In the genomic region with DNA sequence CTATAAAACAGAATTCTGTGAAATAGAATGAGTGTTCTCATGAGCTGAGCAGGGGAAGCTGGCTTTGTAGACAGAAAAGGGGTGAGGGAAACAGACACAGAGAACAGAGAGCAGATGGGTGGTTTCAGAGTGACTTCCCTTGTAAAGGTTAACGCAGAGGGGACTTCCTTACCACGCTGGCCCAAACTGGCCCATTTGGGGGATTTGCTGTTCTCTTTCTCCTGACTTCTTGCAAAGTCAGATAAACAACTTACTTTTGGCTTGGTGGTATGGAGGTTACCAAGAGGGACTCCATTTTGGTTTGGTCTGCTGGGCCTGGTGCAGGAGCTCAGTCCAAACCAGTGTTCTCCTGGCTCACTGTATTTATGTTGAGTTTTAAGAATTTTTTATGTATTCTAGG, we compare ENCODE assay signal across 12 cellular contexts. TPM values are rescaled to one million over a fixed set of nuclear protein-coding genes. Genes with fewer than 3 reads are reported as not detected.
DNase-seq lines count a peak whose midpoint lies in the region; ATAC-seq, FAIRE-seq and TF ChIP-seq lines count a peak whose summit lies in the region.
"Had no signal": no experiment of that assay in that cellular context is flagged by ENCODE, and none has a peak within 500 bp of the region (broad histone marks: within the 10 kb centered on the region; RNA-seq: fewer than 3 reads in every experiment).

No MANE protein-coding gene starts in this region.

- no peak overlapping the region for H3K27ac ChIP-seq in CD8-positive, alpha-beta memory T cell (ENCODE audit: low read depth, low read length)
- H3K27ac ChIP-seq in KMS-11 (peak overlapping the region; percentile 63), GM12878 (ENCODE audit: control insufficient read depth, insufficient read depth) (peak overlapping the region; percentile 67), ascending aorta (no peak overlapping the region), heart right ventricle (peak overlapping the region in 2 of 10 donors; percentile 21 to 27)
- H3K27ac ChIP-seq: HL-60 had no signal

- TF ChIP-seq CTCF in KMS-11 (conservative IDR thresholded peaks at IDR 0.05; ENCODE audit: low read depth, low read length) = no peak
- no peak for TF ChIP-seq CTCF in GM12878 (IDR thresholded peaks at IDR 0.05 in 2 of 3, conservative IDR thresholded peaks at IDR 0.05 in 1 of 3; ENCODE audit: control insufficient read depth in 2 of 3, extremely low read depth in 1 of 3, insufficient read depth in 1 of 3, low read depth in 3 of 3, low read length in 3 of 3)
- TF ChIP-seq CTCF in ascending aorta (IDR thresholded peaks at IDR 0.05) = no peak
- no peak for TF ChIP-seq CTCF in heart right ventricle (IDR thresholded peaks at IDR 0.05)

- H3K4me1 ChIP-seq in CD8-positive, alpha-beta memory T cell (ENCODE audit: insufficient read depth, low read length) = peaks cover 33% of the 10 kb centered on the region
- peaks cover 38% of the 10 kb centered on the region for H3K4me1 ChIP-seq in KMS-11 (ENCODE audit: low read depth, poor library complexity, severe bottlenecking)
- H3K4me1 ChIP-seq in GM12878 (ENCODE audit: control insufficient read depth, insufficient read depth, low read length) = peaks cover 53% of the 10 kb centered on the region
- peaks cover 0 to 9% of the 10 kb centered on the region in 2 donors for H3K4me1 ChIP-seq in ascending aorta
- H3K4me1 ChIP-seq in heart right ventricle = peaks cover 11 to 72% (median 46%) of the 10 kb centered on the region in 9 donors

- H3K4me2 ChIP-seq in KMS-11 (peak overlapping the region; percentile 84), GM12878 (ENCODE audit: control insufficient read depth, insufficient read depth) (peak overlapping the region; percentile 60)

- no peaks in the 10 kb centered on the region for H3K9me3 ChIP-seq in CD8-positive, alpha-beta memory T cell (ENCODE audit: low read length)
- H3K9me3 ChIP-seq in GM12878 (replicated peaks; ENCODE audit: control insufficient read depth, insufficient read depth, low read length) = no peaks in the 10 kb centered on the region
- H3K9me3 ChIP-seq in ascending aorta = no peaks in the 10 kb centered on the region
- no peaks in the 10 kb centered on the region for H3K9me3 ChIP-seq in heart right ventricle
- H3K9me3 ChIP-seq: testis had no signal

- H3K27me3 Mint-ChIP-seq in CD8-positive, alpha-beta memory T cell = no peaks in the 10 kb centered on the region

- in situ Hi-C loops in GM12878 (cut with MboI) = no loop called here

- no TSS peak for BruUV-seq in GM12878 (replicated peaks; lab: Mats Ljungman, UMichigan)

- H3K4me3 ChIP-seq in CD8-positive, alpha-beta memory T cell (ENCODE audit: low read length) = no peak overlapping the region
- H3K4me3 ChIP-seq in KMS-11 (IDR thresholded peaks at IDR 0.05; ENCODE audit: insufficient read depth, low read depth, low read length) (no peak overlapping the region), GM12878 (no peak overlapping the region), ascending aorta (no peak overlapping the region), heart right ventricle (no peak overlapping the region)
- H3K4me3 ChIP-seq: testis had no signal

- peaks cover 9 to 35% (median 20%) of the 10 kb centered on the region in 3 donors for H3K36me3 Mint-ChIP-seq in CD8-positive, alpha-beta memory T cell

- H4K20me1 ChIP-seq in KMS-11 (ENCODE audit: insufficient read depth) (no peaks in the 10 kb centered on the region), GM12878 (ENCODE audit: control insufficient read depth, insufficient read depth) (no peaks in the 10 kb centered on the region)

- H3K27ac Mint-ChIP-seq in CD8-positive, alpha-beta memory T cell = peak overlapping the region in 5 of 8 donors; percentile 0 to 69 (median 64)

- H3K36me3 ChIP-seq in CD8-positive, alpha-beta memory T cell (ENCODE audit: insufficient read depth, low read length) = peaks cover 9% of the 10 kb centered on the region
- H3K36me3 ChIP-seq in KMS-11 (ENCODE audit: insufficient read depth) = no peaks in the 10 kb centered on the region
- peaks cover 16 to 18% of the 10 kb centered on the region in 2 experiments for H3K36me3 ChIP-seq in GM12878 (ENCODE audit: control insufficient read depth in 2 of 2, insufficient read depth in 2 of 2, low read length in 1 of 2)
- peaks cover 22 to 24% of the 10 kb centered on the region in 2 donors for H3K36me3 ChIP-seq in ascending aorta
- peaks cover 0 to 46% (median 23%) of the 10 kb centered on the region in 9 donors for H3K36me3 ChIP-seq in heart right ventricle

- ATAC-seq in GM19395 (IDR thresholded peaks at IDR 0.05; ENCODE audit: unreplicated experiment) (peak; percentile 55), GM12878 (peak; percentile 93), heart right ventricle (no peak)
- ATAC-seq: left ventricle myocardium superior had no signal

- intact Hi-C loops in GM12878 (cut with micrococcal nuclease; ENCODE audit: unreplicated experiment) (loop anchor here (2.0 to 5.0 kb wide), 2 partner anchors 42 to 92 kb away; no protein-coding TSS in a partner anchor), ascending aorta (cut with DNase I) (no loop called here), heart right ventricle (cut with DNase I) (loop anchor here in 1 of 10 donors (5.0 kb wide), 1 partner anchor 37 kb away; no protein-coding TSS in a partner anchor)

- no peak for TF ChIP-seq POLR2A in GM12878 (IDR thresholded peaks at IDR 0.05; ENCODE audit: low read depth, low read length)

- H2AFZ ChIP-seq in KMS-11 (ENCODE audit: low read depth) = no peak overlapping the region
- no peak overlapping the region for H2AFZ ChIP-seq in GM12878 (ENCODE audit: control insufficient read depth, low read depth, low read length)

- no peaks in the 10 kb centered on the region for H3K27me3 ChIP-seq in CD8-positive, alpha-beta memory T cell (ENCODE audit: insufficient read depth, low read length, poor library complexity, severe bottlenecking)
- no peaks in the 10 kb centered on the region for H3K27me3 ChIP-seq in KMS-11 (ENCODE audit: insufficient read depth, low read depth)
- H3K27me3 ChIP-seq in GM12878 (replicated peaks in 1 of 2; ENCODE audit: control insufficient read depth in 2 of 2, insufficient read depth in 2 of 2, low read length in 1 of 2) = no peaks in the 10 kb centered on the region
- no peaks in the 10 kb centered on the region for H3K27me3 ChIP-seq in ascending aorta
- H3K27me3 ChIP-seq in heart right ventricle = no peaks in the 10 kb centered on the region
- H3K27me3 ChIP-seq: testis had no signal

- FAIRE-seq in GM12878 (lab: Jason Lieb, UNC) = peak; percentile 13

- peak in 1 of 5 donors; percentile 23 for DNase-seq in CD8-positive, alpha-beta memory T cell
- DNase-seq in GM12878 (ENCODE audit: low read depth, low spot score) (peak; percentile 64), GM03348 (ENCODE audit: low spot score) (no peak), ascending aorta (ENCODE audit: low spot score in 2 of 2) (no peak), NCI-H2107 treated with DMSO at 0.1 percent for 48 hours (lab: John Stamatoyannopoulos, UW; ENCODE audit: unreplicated experiment) (no peak), heart right ventricle (no peak)
- DNase-seq: left ventricle myocardium superior, NCI-H2081 treated with DMSO at 0.1 percent for 48 hours, testis had no signal

- SMC1A ChIA-PET in GM12878 (lab: Charles Lee; ENCODE audit: uncharacterized antibody, unreplicated experiment) = interaction anchor here (0.7 to 2.0 kb wide), 8 partner anchors 17 to 81 kb away, joined by 3 to 20 read pairs (median 4); no protein-coding TSS in a partner anchor

- H3K79me2 ChIP-seq in KMS-11 (ENCODE audit: insufficient read depth, low read depth) (peaks cover 45% of the 10 kb centered on the region; the same call in 1 of the 2 replicates), GM12878 (ENCODE audit: control insufficient read depth, insufficient read depth, low read length) (peaks cover 62% of the 10 kb centered on the region)

- 0% methylated on average over 2 of the region's 2 CpGs for WGBS in GM12878 (ENCODE audit: insufficient coverage, insufficient replicate concordance, low lambda C conversion rate, missing lambda C conversion rate)
- 74 to 95% methylated on average over 2 of the region's 2 CpGs for WGBS in heart right ventricle, 2 donors

- no peaks in the 10 kb centered on the region for H3K9me3 Mint-ChIP-seq in CD8-positive, alpha-beta memory T cell

- peaks cover 13 to 23% (median 20%) of the 10 kb centered on the region in 3 donors for H3K4me1 Mint-ChIP-seq in CD8-positive, alpha-beta memory T cell

- RAD21 ChIA-PET in GM12878 (lab: Charles Lee; ENCODE audit: unreplicated experiment) = interaction anchor here (1.1 to 2.6 kb wide), 10 partner anchors 19 to 134 kb away, joined by 3 to 11 read pairs (median 6); a partner anchor contains a TSS

- CTCF ChIA-PET in CD8-positive, alpha-beta memory T cell (lab: Charles Lee) = interaction anchor here (0.9 kb wide), 1 partner anchor 1429 kb away, joined by 3 read pairs; no protein-coding TSS in a partner anchor
- CTCF ChIA-PET in GM12878 (lab: Yijun Ruan, JAX) = interaction anchor here (0.6 to 1.4 kb wide), 6 partner anchors 19 to 398 kb away, joined by 3 to 4 read pairs (median 3); no protein-coding TSS in a partner anchor

- H3K9ac ChIP-seq in KMS-11 = peak overlapping the region; percentile 30; the same call in 1 of the 2 replicates
- H3K9ac ChIP-seq in GM12878 (ENCODE audit: control insufficient read depth, insufficient read depth, low read length) = peak overlapping the region; percentile 11

- POLR2A ChIA-PET in CD8-positive, alpha-beta memory T cell (lab: Charles Lee) = no interaction called here
- POLR2A ChIA-PET in GM12878 (lab: Charles Lee) = interaction anchor here (0.6 to 2.1 kb wide), 5 partner anchors 12 to 49 kb away, joined by 3 to 10 read pairs (median 10); a partner anchor contains a TSS

- no peak for TF ChIP-seq RAD21 in GM12878 (IDR thresholded peaks at IDR 0.05; ENCODE audit: insufficient read depth, low read depth, low read length)

- peak overlapping the region in 3 of 7 donors; percentile 11 to 83 (median 70) for H3K4me3 Mint-ChIP-seq in CD8-positive, alpha-beta memory T cell

- TF ChIP-seq EP300 in GM12878 (IDR thresholded peaks at IDR 0.05; ENCODE audit: borderline replicate concordance in 1 of 2, control insufficient read depth in 1 of 2, low read depth in 2 of 2, low read length in 2 of 2) = no peak

RNA-seq across cellular contexts. Expression of a gene that starts 48.4 kb away (rescaled TPM):
- total RNA-seq in CD8-positive, alpha-beta memory T cell = 10 to 100 TPM; 73.3 to 75.6 TPM
- 9.5 TPM for polyA plus RNA-seq in CD8-positive, alpha-beta memory T cell
- 161 and 179 TPM in 2 replicates for total RNA-seq in GM12878 (2013; cell fraction: nucleolus; rRNA removed)
- 28.2 and 32.4 TPM in 2 replicates for total RNA-seq in GM12878 (2014; rRNA removed)
- 18.2 and 19.0 TPM in 2 replicates for total RNA-seq in GM12878 (2014; rRNA removed; fragmentation: Illumina TruSeq; extraction: Trizol)
- total RNA-seq in GM12878 (2021) = 58.1 and 66.1 TPM in 2 replicates
- polyA plus RNA-seq in GM12878 (2011; ENCODE audit: low read depth) = 26.5 TPM
- polyA plus RNA-seq in GM12878 (2011; rRNA removed) = 28.8 and 33.3 TPM in 2 replicates
- polyA plus RNA-seq in GM12878 (2011; cell fraction: cytosol; rRNA removed) = 26.4 and 30.9 TPM in 2 replicates
- polyA plus RNA-seq in GM12878 (2011; cell fraction: nucleus; rRNA removed) = 38.5 and 42.8 TPM in 2 replicates
- polyA plus RNA-seq in GM12878 (2012) = 46.1 and 55.7 TPM in 2 replicates
- polyA plus RNA-seq in GM12878 (2014; fragmentation: Illumina TruSeq; extraction: Trizol) = 35.8 and 41.5 TPM in 2 replicates
- polyA plus RNA-seq in GM12878 (2014; fragmentation: Nextera tagmentation; extraction: Ambion mirVana) = 10 to 100 TPM in 1 of 2 experiments, 1 to 10 TPM in 1; 6.3 to 10.2 TPM
- 32.5 and 34.6 TPM in 2 replicates for polyA plus RNA-seq in GM12878 (2014; rRNA removed)
- polyA plus RNA-seq in GM12878 (2016; fragmentation: Nextera tagmentation; extraction: Ambion mirVana) = 10 to 100 TPM; 48.5 to 52.3 TPM
- polyA minus RNA-seq in GM12878 (2011; rRNA and poly(A)+ RNA removed) = 26.8 and 36.9 TPM in 2 replicates
- 18.6 and 19.0 TPM in 2 replicates for polyA minus RNA-seq in GM12878 (2011; cell fraction: cytosol; rRNA and poly(A)+ RNA removed)
- 17.2 and 32.2 TPM in 2 replicates for polyA minus RNA-seq in GM12878 (2011; cell fraction: nucleus; rRNA and poly(A)+ RNA removed)
- total RNA-seq in ascending aorta = 176 TPM
- total RNA-seq in heart right ventricle = 10 to 100 TPM; 38.7 to 88.8 (median 55.3) TPM
- polyA plus RNA-seq in heart right ventricle = 10 to 100 TPM; 36.1 to 42.3 TPM

Comparison
In these comparisons a context has a peak if more than half of its experiments do, and no peak if none do; other contexts are left out.
1. H3K27ac ChIP-seq: peak in KMS-11 (single experiment) and GM12878 (single experiment); none in CD8-positive, alpha-beta memory T cell (single experiment) and ascending aorta (0 of 2).
2. ATAC-seq: peak in GM19395 (single experiment) and GM12878 (single experiment); none in heart right ventricle (0 of 8).